ENCODE assay signal across 21 cellular contexts in genomic region chr7:158120313-158120712, GRCh38.
"Had no signal": no experiment of that assay in that cellular context is flagged by ENCODE, and none has a peak within 500 bp of the region (broad histone marks: within the 10 kb centered on the region; RNA-seq: fewer than 3 reads in every experiment).

No MANE protein-coding gene starts in this region.

- H3K36me3 Mint-ChIP-seq: activated CD4-positive, alpha-beta memory T cell treated with anti-CD3 and anti-CD28 coated beads for 36 hours; activated naive CD8-positive, alpha-beta T cell treated with anti-CD3 and anti-CD28 coated beads, Interleukin-2, amount 10 ng/mL, durations not matched to agents 7 days and 5 days had no signal

- H3K4me1 Mint-ChIP-seq: activated CD4-positive, alpha-beta T cell treated with anti-CD3 and anti-CD28 coated beads, Interleukin-2, amount 10 ng/mL, durations not matched to agents 7 days and 5 days; activated naive CD8-positive, alpha-beta T cell treated with anti-CD3 and anti-CD28 coated beads, Interleukin-2, amount 10 ng/mL, durations not matched to agents 7 days and 5 days; activated T-helper 17 cell treated with anti-CD3 and anti-CD28 coated beads, Interleukin-2, amount 50 U/mL, for 72 hours had no signal

- ATAC-seq: activated T-helper 17 cell treated with anti-CD3 and anti-CD28 coated beads, Interleukin-2, amount 50 U/mL, for 72 hours had no signal

- H3K27ac Mint-ChIP-seq: activated CD4-positive, alpha-beta memory T cell treated with anti-CD3 and anti-CD28 coated beads for 36 hours; activated CD4-positive, alpha-beta T cell treated with anti-CD3 and anti-CD28 coated beads, Interleukin-2, amount 10 ng/mL, durations not matched to agents 7 days and 5 days; activated naive CD8-positive, alpha-beta T cell treated with anti-CD3 and anti-CD28 coated beads, Interleukin-2, amount 10 ng/mL, durations not matched to agents 7 days and 5 days; activated T-helper 17 cell treated with anti-CD3 and anti-CD28 coated beads, Interleukin-2, amount 50 U/mL, for 72 hours had no signal

- H3K36me3 ChIP-seq: adrenal gland, Peyer's patch had no signal

- H3K4me3 Mint-ChIP-seq: activated CD4-positive, alpha-beta memory T cell treated with anti-CD3 and anti-CD28 coated beads for 36 hours; activated CD4-positive, alpha-beta T cell treated with anti-CD3 and anti-CD28 coated beads, Interleukin-2, amount 10 ng/mL, durations not matched to agents 7 days and 5 days; activated naive CD8-positive, alpha-beta T cell treated with anti-CD3 and anti-CD28 coated beads, Interleukin-2, amount 10 ng/mL, durations not matched to agents 7 days and 5 days; activated T-helper 17 cell treated with anti-CD3 and anti-CD28 coated beads, Interleukin-2, amount 50 U/mL, for 72 hours had no signal

- DNase-seq: activated CD4-positive, alpha-beta memory T cell treated with anti-CD3 and anti-CD28 coated beads for 36 hours; activated CD4-positive, alpha-beta T cell treated with anti-CD3 and anti-CD28 coated beads, Interleukin-2, amount 10 ng/mL, durations not matched to agents 7 days and 5 days; activated CD4-positive, CD25-positive, alpha-beta regulatory T cell; activated CD8-positive, alpha-beta memory T cell treated with anti-CD3 and anti-CD28 coated beads for 24 hours; activated naive CD4-positive, alpha-beta T cell treated with anti-CD3 and anti-CD28 coated beads, Interleukin-2, amount 50 U/mL, for 16 hours; activated T-cell treated with anti-CD3 and anti-CD28 coated beads, Interleukin-2, amount 50 U/mL, for 48 hours; adrenal gland; KG1; NCI-H1048; NCI-H146; NCI-H187 treated with DMSO at 0.1 percent for 48 hours; NCI-H2081 treated with DMSO at 0.1 percent for 48 hours; NCI-H446; NCI-H524; SIG-M5; T-helper 2 cell had no signal

- H3K27me3 ChIP-seq: adrenal gland, Peyer's patch had no signal

- H3K4me1 ChIP-seq: adrenal gland, Peyer's patch had no signal

- H3K27ac ChIP-seq: adrenal gland, Peyer's patch, RWPE1, VCaP had no signal

- H3K27me3 Mint-ChIP-seq: activated CD4-positive, alpha-beta memory T cell treated with anti-CD3 and anti-CD28 coated beads for 36 hours; activated CD4-positive, alpha-beta T cell treated with anti-CD3 and anti-CD28 coated beads, Interleukin-2, amount 10 ng/mL, durations not matched to agents 7 days and 5 days; activated naive CD8-positive, alpha-beta T cell treated with anti-CD3 and anti-CD28 coated beads, Interleukin-2, amount 10 ng/mL, durations not matched to agents 7 days and 5 days had no signal

- H3K4me3 ChIP-seq: adrenal gland, Peyer's patch had no signal
